Comparison of ENCODE assay signal across 16 cellular contexts in the genomic region with DNA sequence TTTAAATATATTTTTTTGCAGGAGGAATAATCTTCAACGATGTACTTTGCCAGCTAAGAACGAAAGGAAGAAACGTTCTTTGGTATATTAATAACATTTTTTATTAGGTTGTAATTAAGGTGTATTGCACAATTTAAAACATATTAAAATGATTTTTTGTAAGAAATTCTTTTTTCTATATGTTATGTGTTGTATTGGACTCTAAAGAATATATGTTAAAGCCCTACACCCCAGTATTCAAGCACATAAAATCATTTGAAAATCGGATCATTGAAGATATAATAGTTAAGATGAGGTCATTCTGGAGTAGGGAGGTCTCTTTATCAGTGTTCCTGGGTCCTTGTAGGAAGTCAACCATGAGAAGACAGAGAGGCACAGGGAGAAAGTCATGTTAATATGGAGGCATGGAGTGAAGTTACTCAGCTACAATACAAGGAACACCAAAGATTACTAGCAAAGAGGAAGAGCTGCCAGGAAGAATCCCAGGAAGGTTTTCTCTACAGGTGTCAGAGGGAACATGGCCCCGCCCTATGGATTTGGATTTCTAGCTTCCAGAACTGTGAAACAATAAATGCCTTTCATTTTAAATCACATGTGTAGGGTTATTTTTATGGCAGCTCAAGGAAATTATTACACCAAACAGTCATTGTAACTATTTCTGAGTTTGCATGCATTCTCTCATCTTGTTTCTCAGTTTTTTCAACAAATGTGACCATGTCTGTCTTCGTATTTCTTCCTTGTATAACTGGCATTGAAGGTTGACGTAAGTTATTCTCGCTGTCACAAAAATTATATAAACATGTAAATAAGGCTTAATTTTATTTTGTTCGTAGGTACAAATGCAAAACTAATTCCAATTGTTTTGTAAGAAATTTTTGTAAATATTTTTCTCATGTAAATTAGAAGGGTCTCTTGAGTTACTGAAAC.
DNase-seq lines count a peak whose midpoint lies in the region; ATAC-seq, FAIRE-seq and TF ChIP-seq lines count a peak whose summit lies in the region.
"Had no signal": no experiment of that assay in that cellular context is flagged by ENCODE, and none has a peak within 500 bp of the region (broad histone marks: within the 10 kb centered on the region; RNA-seq: fewer than 3 reads in every experiment).

No MANE protein-coding gene starts in this region.

- peaks cover 50 to 80% of the 10 kb centered on the region in 2 donors for H3K4me1 Mint-ChIP-seq in stimulated activated naive B cell treated with anti-CD40 and anti-IgM and Interleukin-4, amounts not matched to agents 10 μg/mL and 1 μg/mL and 100 μg/mL, for 72 hours
- peaks cover 22 to 31% (median 29%) of the 10 kb centered on the region in 3 donors for H3K4me1 Mint-ChIP-seq in T-cell

- H3K4me3 Mint-ChIP-seq in stimulated activated naive B cell treated with anti-CD40 and anti-IgM and Interleukin-4, amounts not matched to agents 10 μg/mL and 1 μg/mL and 100 μg/mL, for 72 hours: no peak overlapping the region
- H3K4me3 Mint-ChIP-seq in T-cell: no peak overlapping the region

- H3K9ac ChIP-seq in HepG2 (ENCODE audit: insufficient read depth, low read depth, low read length): no peak overlapping the region
- peak overlapping the region; percentile 68 for H3K9ac ChIP-seq in OCI-LY1 (ENCODE audit: low read length)

- no peaks in the 10 kb centered on the region; the same call in 1 of the 2 replicates for H3F3A ChIP-seq in OCI-LY1 (ENCODE audit: insufficient read depth, low read length)

- H3K9me3 Mint-ChIP-seq in stimulated activated naive B cell treated with anti-CD40 and anti-IgM and Interleukin-4, amounts not matched to agents 10 μg/mL and 1 μg/mL and 100 μg/mL, for 72 hours: no peaks in the 10 kb centered on the region
- no peaks in the 10 kb centered on the region for H3K9me3 Mint-ChIP-seq in T-cell
- H3K9me3 Mint-ChIP-seq: activated naive CD4-positive, alpha-beta T cell treated with anti-CD3 and anti-CD28 coated beads, Interleukin-2, amount 10 ng/mL, durations not matched to agents 7 days and 5 days had no signal

- H3K27ac Mint-ChIP-seq in stimulated activated naive B cell treated with anti-CD40 and anti-IgM and Interleukin-4, amounts not matched to agents 10 μg/mL and 1 μg/mL and 100 μg/mL, for 72 hours: no peak overlapping the region
- no peak overlapping the region for H3K27ac Mint-ChIP-seq in T-cell
- H3K27ac Mint-ChIP-seq: activated naive CD4-positive, alpha-beta T cell treated with anti-CD3 and anti-CD28 coated beads, Interleukin-2, amount 10 ng/mL, durations not matched to agents 7 days and 5 days had no signal

- in situ Hi-C loops in HepG2 (cut with HindIII; ENCODE audit: extremely low pct_ligation_motif_present, low pct_unique_long_range_greater_than_20kb): no loop called here

- intact Hi-C loops in HepG2 (cut with micrococcal nuclease; ENCODE audit: unreplicated experiment): no loop called here
- intact Hi-C loops in right lobe of liver (cut with DNase I): no loop called here
- intact Hi-C loops in esophagus muscularis mucosa (cut with DNase I): no loop called here

- H3K4me2 ChIP-seq in HepG2 (ENCODE audit: low read depth, low read length) (peak overlapping the region; percentile 42; the same call in 1 of the 2 replicates), OCI-LY1 (ENCODE audit: low read length) (peak overlapping the region; percentile 83)

- DNase-seq in HepG2 (ENCODE audit: low spot score): no peak
- DNase-seq in right lobe of liver: no peak
- DNase-seq in esophagus muscularis mucosa (ENCODE audit: extremely low spot score): peak; percentile 64
- DNase-seq in stimulated activated naive B cell treated with anti-CD40 and anti-IgM and Interleukin-4, amounts not matched to agents 10 μg/mL and 1 μg/mL and 100 μg/mL, for 72 hours: no peak
- DNase-seq in T-cell: no peak
- no peak for DNase-seq in NCI-H345 treated with DMSO at 0.1 percent for 48 hours (lab: John Stamatoyannopoulos, UW; ENCODE audit: unreplicated experiment)
- DNase-seq in HEK293T (ENCODE audit: extremely low spot score): no peak
- DNase-seq: activated naive CD4-positive, alpha-beta T cell treated with anti-CD3 and anti-CD28 coated beads, Interleukin-2, amount 10 ng/mL, durations not matched to agents 7 days and 5 days; amygdala; C1 segment of cervical spinal cord; right cardiac atrium; upper lobe of right lung had no signal

- no peaks in the 10 kb centered on the region for H3K9me2 ChIP-seq in OCI-LY1 (ENCODE audit: low read depth, low read length)

- peaks cover 5% of the 10 kb centered on the region; the same call in 1 of the 2 replicates for H3K4me1 ChIP-seq in HepG2 (ENCODE audit: insufficient read depth, low read length)
- H3K4me1 ChIP-seq in right lobe of liver: no peaks in the 10 kb centered on the region
- H3K4me1 ChIP-seq in OCI-LY1 (ENCODE audit: insufficient read depth, low read length, severe bottlenecking): peaks cover 72% of the 10 kb centered on the region
- peaks cover 0 to 3% (median 0%) of the 10 kb centered on the region in 4 donors for H3K4me1 ChIP-seq in esophagus muscularis mucosa
- H3K4me1 ChIP-seq: upper lobe of right lung had no signal

- FAIRE-seq in HepG2 (lab: Jason Lieb, UNC): no peak
- FAIRE-seq: A204.1, D721Med had no signal

- H3K27me3 Mint-ChIP-seq in stimulated activated naive B cell treated with anti-CD40 and anti-IgM and Interleukin-4, amounts not matched to agents 10 μg/mL and 1 μg/mL and 100 μg/mL, for 72 hours: no peaks in the 10 kb centered on the region
- peaks cover 4 to 8% of the 10 kb centered on the region in 2 donors for H3K27me3 Mint-ChIP-seq in T-cell

- no peak overlapping the region for H2AFZ ChIP-seq in HepG2 (ENCODE audit: low read length)
- H2AFZ ChIP-seq in OCI-LY1 (ENCODE audit: low read length): no peak overlapping the region

- CTCF ChIA-PET in HepG2 (lab: Yijun Ruan, JAX; ENCODE audit: low intra/inter-chr PET ratio, low total read pairs): no interaction called here
- CTCF ChIA-PET in T-cell (lab: Charles Lee): interaction anchor here (0.6 to 1.3 kb wide), 2 partner anchors 32 to 70 kb away, joined by 3 read pairs; no protein-coding TSS in a partner anchor
- CTCF ChIA-PET in HEK293T (lab: Yijun Ruan, JAX): interaction anchor here (0.6 to 1.4 kb wide), 2 partner anchors 11 to 12 kb away, joined by 3 to 5 read pairs; no protein-coding TSS in a partner anchor

- BruUV-seq in HepG2 (replicated peaks; lab: Mats Ljungman, UMichigan): no TSS peak

- H3K4me3 ChIP-seq in HepG2 (replicated peaks in 1 of 3; ENCODE audit: insufficient read depth in 1 of 3, low read depth in 2 of 3, low read length in 3 of 3): no peak overlapping the region
- no peak overlapping the region for H3K4me3 ChIP-seq in right lobe of liver
- H3K4me3 ChIP-seq in OCI-LY1 (ENCODE audit: low read depth, low read length, poor library complexity, severe bottlenecking): peak overlapping the region; percentile 55
- no peak overlapping the region for H3K4me3 ChIP-seq in esophagus muscularis mucosa
- H3K4me3 ChIP-seq: upper lobe of right lung had no signal

- H3K36me3 Mint-ChIP-seq in stimulated activated naive B cell treated with anti-CD40 and anti-IgM and Interleukin-4, amounts not matched to agents 10 μg/mL and 1 μg/mL and 100 μg/mL, for 72 hours: no peaks in the 10 kb centered on the region
- H3K36me3 Mint-ChIP-seq in T-cell: no peaks in the 10 kb centered on the region
- H3K36me3 Mint-ChIP-seq: activated naive CD4-positive, alpha-beta T cell treated with anti-CD3 and anti-CD28 coated beads, Interleukin-2, amount 10 ng/mL, durations not matched to agents 7 days and 5 days had no signal

- ATAC-seq in HepG2 (no peak), right lobe of liver (no peak), T-cell (replicated peaks in 1 of 4) (no peak)
- ATAC-seq in stimulated activated naive B cell treated with anti-CD40 and anti-IgM and Interleukin-4, amounts not matched to agents 10 μg/mL and 1 μg/mL and 100 μg/mL, for 72 hours (replicated peaks): no peak
- ATAC-seq: right cardiac atrium had no signal

- H3K79me2 ChIP-seq in HepG2 (ENCODE audit: insufficient read depth, low read length): no peaks in the 10 kb centered on the region
- no peaks in the 10 kb centered on the region for H3K79me2 ChIP-seq in OCI-LY1 (ENCODE audit: insufficient read depth, low read length)

- no peak for TF ChIP-seq CTCF in HepG2 (CRISPR knock-in tag; IDR thresholded peaks at IDR 0.05)
- TF ChIP-seq CTCF in right lobe of liver (IDR thresholded peaks at IDR 0.05): no peak
- no peak for TF ChIP-seq CTCF in OCI-LY1 (IDR thresholded peaks at IDR 0.05; ENCODE audit: low read length)
- no peak for TF ChIP-seq CTCF in esophagus muscularis mucosa (IDR thresholded peaks at IDR 0.05)

- TF ChIP-seq EP300 in HepG2 (IDR thresholded peaks at IDR 0.05; ENCODE audit: low read depth in 2 of 2, low read length in 2 of 2) (no peak), HepG2 (CRISPR knock-in tag; IDR thresholded peaks at IDR 0.05; ENCODE audit: borderline replicate concordance) (no peak), esophagus muscularis mucosa (IDR thresholded peaks at IDR 0.05) (no peak)

- H3K27me3 ChIP-seq in HepG2 (ENCODE audit: control insufficient read depth in 1 of 2, insufficient read depth in 2 of 2, low read length in 2 of 2) (peaks cover 0 to 10% of the 10 kb centered on the region in 2 experiments; a peak in 1 of 5 replicates), right lobe of liver (no peaks in the 10 kb centered on the region), OCI-LY1 (ENCODE audit: insufficient read depth, low read length) (no peaks in the 10 kb centered on the region), esophagus muscularis mucosa (peaks cover 0 to 39% (median 0%) of the 10 kb centered on the region in 4 donors)

- POLR2A ChIA-PET in HepG2 (lab: Yijun Ruan, JAX): no interaction called here
- POLR2A ChIA-PET in T-cell (lab: Charles Lee): no interaction called here
- POLR2A ChIA-PET in HEK293T (lab: Yijun Ruan, JAX): interaction anchor here (1.5 kb wide), 1 partner anchor 9 kb away, joined by 3 read pairs; no protein-coding TSS in a partner anchor

- no peak for TF ChIP-seq RAD21 in HepG2 (CRISPR knock-in tag; IDR thresholded peaks at IDR 0.05)

- no peak for TF ChIP-seq POLR2A in HepG2 (IDR thresholded peaks at IDR 0.05; ENCODE audit: insufficient read depth in 1 of 2, low read depth in 2 of 2, low read length in 2 of 2)
- no peak for TF ChIP-seq POLR2A in right lobe of liver (IDR thresholded peaks at IDR 0.05)
- no peak for TF ChIP-seq POLR2A in esophagus muscularis mucosa (IDR thresholded peaks at IDR 0.05; ENCODE audit: low read depth)

- H3K36me3 ChIP-seq in HepG2 (replicated peaks in 1 of 2; ENCODE audit: control insufficient read depth in 1 of 2, insufficient read depth in 2 of 2, low read length in 2 of 2): no peaks in the 10 kb centered on the region
- H3K36me3 ChIP-seq in right lobe of liver: no peaks in the 10 kb centered on the region
- H3K36me3 ChIP-seq in OCI-LY1 (ENCODE audit: insufficient read depth, low read length): no peaks in the 10 kb centered on the region
- no peaks in the 10 kb centered on the region for H3K36me3 ChIP-seq in esophagus muscularis mucosa
- H3K36me3 ChIP-seq: upper lobe of right lung had no signal

- H3K9me3 ChIP-seq in HepG2 (ENCODE audit: low read length) (no peaks in the 10 kb centered on the region), right lobe of liver (no peaks in the 10 kb centered on the region), OCI-LY1 (ENCODE audit: low read length) (no peaks in the 10 kb centered on the region), esophagus muscularis mucosa (no peaks in the 10 kb centered on the region)
- H3K9me3 ChIP-seq: upper lobe of right lung had no signal

- H3K27ac ChIP-seq in HepG2 (ENCODE audit: extremely low read length, insufficient read depth, low read length): no peak overlapping the region
- no peak overlapping the region for H3K27ac ChIP-seq in right lobe of liver
- H3K27ac ChIP-seq in OCI-LY1 (ENCODE audit: low read depth, low read length, poor library complexity, severe bottlenecking): peak overlapping the region; percentile 98
- no peak overlapping the region for H3K27ac ChIP-seq in esophagus muscularis mucosa (replicated peaks in 1 of 4)
- H3K27ac ChIP-seq: coronary artery, upper lobe of right lung had no signal

- no peaks in the 10 kb centered on the region for H4K20me1 ChIP-seq in HepG2 (ENCODE audit: insufficient read depth, low read length)
- no peaks in the 10 kb centered on the region for H4K20me1 ChIP-seq in OCI-LY1 (ENCODE audit: insufficient read depth, low read length)

- WGBS in HepG2 (ENCODE audit: low lambda C conversion rate): 26% methylated on average over 9 of the region's 9 CpGs
- 52% methylated on average over 9 of the region's 9 CpGs for WGBS in right lobe of liver (ENCODE audit: insufficient coverage, low coverage, low lambda C conversion rate, missing lambda C conversion rate)
- 65% methylated on average over 9 of the region's 9 CpGs for WGBS in esophagus muscularis mucosa
